ENCODE assay signal across 12 cellular contexts in genomic region chr3:50156991-50157493, GRCh38. TPM values are rescaled to one million over a fixed set of nuclear protein-coding genes. Genes with fewer than 3 reads are reported as not detected.
DNase-seq lines count a peak whose midpoint lies in the region; ATAC-seq and TF ChIP-seq lines count a peak whose summit lies in the region.
"Had no signal": no experiment of that assay in that cellular context is flagged by ENCODE, and none has a peak within 500 bp of the region (broad histone marks: within the 10 kb centered on the region; RNA-seq: fewer than 3 reads in every experiment).

No MANE protein-coding gene starts in this region.

- no peaks in the 10 kb centered on the region for H3K9me3 ChIP-seq in ascending aorta
- no peaks in the 10 kb centered on the region for H3K9me3 ChIP-seq in iPS-18a (ENCODE audit: control insufficient read depth, low read depth, low read length)
- H3K9me3 ChIP-seq in skeletal muscle tissue (ENCODE audit: control insufficient read depth in 3 of 3, low read length in 3 of 3): no peaks in the 10 kb centered on the region

- peak; percentile 81 for DNase-seq in GM23338 (ENCODE audit: low spot score)
- DNase-seq in ascending aorta (ENCODE audit: low spot score in 2 of 2): no peak
- DNase-seq in NCI-H146 (lab: John Stamatoyannopoulos, UW): no peak
- no peak for DNase-seq in NK-92 treated with Interleukin-12 subunit alpha and Interleukin-12 subunit beta, amount 100 ng/mL, for 24 hours (lab: John Stamatoyannopoulos, UW)
- no peak for DNase-seq in NOMO-1 treated with DMSO at 0.1 percent for 48 hours (lab: John Stamatoyannopoulos, UW; ENCODE audit: unreplicated experiment)
- DNase-seq in RKO (ENCODE audit: low spot score): no peak
- DNase-seq: activated CD8-positive, alpha-beta T cell treated with anti-CD3 and anti-CD28 coated beads, Interleukin-2, amount 10 ng/mL, durations not matched to agents 7 days and 5 days; effector CD4-positive, alpha-beta T cell; NCI-H526 had no signal

- H3K27ac ChIP-seq in GM23338 (ENCODE audit: low read depth) (peak overlapping the region; percentile 55; the same call in 1 of the 2 replicates), ascending aorta (peak overlapping the region; percentile 88 to 94), iPS-18a (ENCODE audit: low read length) (no peak overlapping the region), skeletal muscle tissue (ENCODE audit: low read depth, low read length) (no peak overlapping the region)

- H3K27me3 ChIP-seq in GM23338 (ENCODE audit: insufficient read depth) (peaks cover 21% of the 10 kb centered on the region), ascending aorta (no peaks in the 10 kb centered on the region), iPS-18a (ENCODE audit: control insufficient read depth, insufficient read depth, low read length) (peaks cover 31% of the 10 kb centered on the region), skeletal muscle tissue (ENCODE audit: control insufficient read depth in 3 of 3, insufficient read depth in 3 of 3, low read length in 3 of 3) (no peaks in the 10 kb centered on the region)

- H3K36me3 ChIP-seq in GM23338 (ENCODE audit: insufficient read depth) (peaks cover 7% of the 10 kb centered on the region; the same call in 1 of the 2 replicates), ascending aorta (no peaks in the 10 kb centered on the region), iPS-18a (ENCODE audit: control insufficient read depth, low read depth, low read length) (peaks cover 11% of the 10 kb centered on the region), skeletal muscle tissue (ENCODE audit: control insufficient read depth in 3 of 3, insufficient read depth in 3 of 3, low read length in 3 of 3) (peaks cover 0 to 4% (median 2%) of the 10 kb centered on the region in 3 donors)

- H3K79me2 ChIP-seq in GM23338 (replicated peaks; ENCODE audit: insufficient read depth): peaks cover 32% of the 10 kb centered on the region

- H3K9me3 Mint-ChIP-seq in GM23338: no peaks in the 10 kb centered on the region

- no peak overlapping the region; the same call in 1 of the 2 replicates for H2AFZ ChIP-seq in GM23338

- peaks cover 22% of the 10 kb centered on the region; the same call in 2 of the 3 replicates for H3K36me3 Mint-ChIP-seq in GM23338 (ENCODE audit: low read depth)

- H3K4me1 Mint-ChIP-seq in GM23338: peaks cover 55% of the 10 kb centered on the region

- H3K27me3 Mint-ChIP-seq in GM23338 (ENCODE audit: insufficient read depth, low read depth, poor library complexity): peaks cover 25% of the 10 kb centered on the region

- TF ChIP-seq CTCF in GM23338 (conservative IDR thresholded peaks at IDR 0.05; ENCODE audit: low read depth in 2 of 2) (no peak), ascending aorta (IDR thresholded peaks at IDR 0.05) (no peak)

- H3F3A ChIP-seq in GM23338 (replicated peaks; ENCODE audit: low read depth): peaks cover 9% of the 10 kb centered on the region; the same call in 1 of the 2 replicates

- H3K4me3 Mint-ChIP-seq in GM23338: peak overlapping the region; percentile 89
- H3K4me3 Mint-ChIP-seq: activated CD8-positive, alpha-beta T cell treated with anti-CD3 and anti-CD28 coated beads, Interleukin-2, amount 10 ng/mL, durations not matched to agents 7 days and 5 days had no signal

- no peaks in the 10 kb centered on the region; the same call in 1 of the 2 replicates for H3K9me2 ChIP-seq in GM23338 (ENCODE audit: insufficient read depth)

- intact Hi-C loops in ascending aorta (cut with DNase I): loop anchor here (2.0 kb wide), 1 partner anchor 14 kb away; no protein-coding TSS in a partner anchor

- H3K4me3 ChIP-seq in GM23338 (peak overlapping the region; percentile 91), ascending aorta (peak overlapping the region; percentile 45 to 75), iPS-18a (ENCODE audit: low read length) (peak overlapping the region; percentile 68), skeletal muscle tissue (ENCODE audit: low read length in 3 of 3) (peak overlapping the region; percentile 14 to 64 (median 45))
- H3K4me3 ChIP-seq: GM12878 had no signal

- H3K9ac ChIP-seq in iPS-18a (ENCODE audit: low read length) (peak overlapping the region; percentile 65), skeletal muscle tissue (ENCODE audit: low read depth in 1 of 3, low read length in 3 of 3) (peak overlapping the region in 1 of 3 donors; percentile 83)

- peak; percentile 35 for ATAC-seq in GM23338
- ATAC-seq: activated CD8-positive, alpha-beta T cell treated with anti-CD3 and anti-CD28 coated beads, Interleukin-2, amount 10 ng/mL, durations not matched to agents 7 days and 5 days; GM12878 had no signal

- H4K20me1 ChIP-seq in GM23338 (replicated peaks; ENCODE audit: insufficient read depth): peaks cover 7% of the 10 kb centered on the region; the same call in 1 of the 2 replicates

- H3K4me2 ChIP-seq in GM23338: peak overlapping the region; percentile 99

- no peak overlapping the region for H3K27ac Mint-ChIP-seq in GM23338
- H3K27ac Mint-ChIP-seq: activated CD8-positive, alpha-beta T cell treated with anti-CD3 and anti-CD28 coated beads, Interleukin-2, amount 10 ng/mL, durations not matched to agents 7 days and 5 days had no signal

- H3K4me1 ChIP-seq in GM23338 (ENCODE audit: insufficient read depth) (peaks cover 32% of the 10 kb centered on the region), ascending aorta (peaks cover 17 to 54% of the 10 kb centered on the region in 2 donors), iPS-18a (ENCODE audit: control insufficient read depth, low read depth, low read length) (peaks cover 20% of the 10 kb centered on the region), skeletal muscle tissue (ENCODE audit: control insufficient read depth in 3 of 3, insufficient read depth in 3 of 3, low read length in 3 of 3) (peaks cover 23 to 57% (median 55%) of the 10 kb centered on the region in 3 donors)

TF ChIP-seq in GM23338, 12 proteins besides CTCF, POLR2A, EP300 and RAD21:
- TF ChIP-seq EZH2 (IDR thresholded peaks at IDR 0.05; ENCODE audit: low read depth, unreplicated experiment): no peak
- peak; percentile 66; the same call in 1 of the 2 replicates for TF ChIP-seq POLR2AphosphoS5 (IDR thresholded peaks at IDR 0.05; ENCODE audit: low read depth)

RNA-seq across cellular contexts. Expression of gene SEMA3F, which starts 1.9 kb away (rescaled TPM):
- total RNA-seq in GM23338 (2014; rRNA removed; shearing (Covaris generic)): 32.6 and 67.6 TPM in 2 replicates
- 2.3 and 2.8 TPM in 2 replicates for polyA plus RNA-seq in GM23338 (2016; fragmentation: Nextera tagmentation; extraction: Ambion mirVana)
- total RNA-seq in ascending aorta (75.0 TPM), skeletal muscle tissue (2.1 TPM)
- total RNA-seq: activated CD8-positive, alpha-beta T cell treated with anti-CD3 and anti-CD28 coated beads, Interleukin-2, amount 10 ng/mL, durations not matched to agents 7 days and 5 days had no signal

RNA-seq across cellular contexts. Expression of gene GNAT1, which starts 34.4 kb away (rescaled TPM):
- not detected in 2 replicates for total RNA-seq in GM23338 (2014; rRNA removed; shearing (Covaris generic))
- polyA plus RNA-seq in GM23338 (2016; fragmentation: Nextera tagmentation; extraction: Ambion mirVana): not detected in 2 replicates
- total RNA-seq in ascending aorta (4.7 TPM), skeletal muscle tissue (not detected)
- total RNA-seq: activated CD8-positive, alpha-beta T cell treated with anti-CD3 and anti-CD28 coated beads, Interleukin-2, amount 10 ng/mL, durations not matched to agents 7 days and 5 days; GM12878 had no signal
- polyA plus RNA-seq: GM12878 had no signal

RNA-seq across cellular contexts. Expression of gene SLC38A3, which starts 48.0 kb away (rescaled TPM):
- 0.28 and 3.0 TPM in 2 replicates for total RNA-seq in GM23338 (2014; rRNA removed; shearing (Covaris generic))
- polyA plus RNA-seq in GM23338 (2016; fragmentation: Nextera tagmentation; extraction: Ambion mirVana): 0.68 and 1.3 TPM in 2 replicates
- total RNA-seq in ascending aorta (not detected), skeletal muscle tissue (0.52 TPM)
- total RNA-seq: activated CD8-positive, alpha-beta T cell treated with anti-CD3 and anti-CD28 coated beads, Interleukin-2, amount 10 ng/mL, durations not matched to agents 7 days and 5 days; GM12878 had no signal

Comparison
In these comparisons a context has a peak if more than half of its experiments do, and no peak if none do; other contexts are left out.
1. H3K27ac ChIP-seq: peak in GM23338 (single experiment) and ascending aorta (2 of 2); none in iPS-18a (single experiment) and skeletal muscle tissue (single experiment).
2. RNA of gene SEMA3F, which starts 1.9 kb away (total RNA-seq): 75.0 TPM in ascending aorta (single experiment) and 32.6 to 67.6 TPM in GM23338; 2.1 TPM in skeletal muscle tissue (single experiment); every median in the first group is over 10 times any median in the second.
3. Peak in every context shown above with its lines, with median percentiles within 50 percentile points of each other: H3K4me3 ChIP-seq.